In genomic region chr11:2306971-2307732, GRCh38 we compare ENCODE assay signal across 15 cellular contexts. TPM values are rescaled to one million over a fixed set of nuclear protein-coding genes. Genes with fewer than 3 reads are reported as not detected.
DNase-seq lines count a peak whose midpoint lies in the region; TF ChIP-seq lines count a peak whose summit lies in the region.
"Had no signal": no experiment of that assay in that cellular context is flagged by ENCODE, and none has a peak within 500 bp of the region (broad histone marks: within the 10 kb centered on the region; RNA-seq: fewer than 3 reads in every experiment).

No MANE protein-coding gene starts in this region.

- POLR2A ChIA-PET in CD8-positive, alpha-beta memory T cell (lab: Charles Lee), result interaction anchor here (2.2 to 3.5 kb wide), 2 partner anchors 70 to 94 kb away, joined by 9 to 19 read pairs; partner anchors contain the start of genes CD81 and TSSC4

- no peak for DNase-seq in CD8-positive, alpha-beta memory T cell
- DNase-seq in NT2/D1 (ENCODE audit: low read depth, low spot score) (no peak), esophagus squamous epithelium (lab: John Stamatoyannopoulos, UW) (no peak), posterior vena cava (ENCODE audit: low spot score) (peak; percentile 76), T-helper 1 cell (no peak), NCI-H2171 treated with DMSO at 0.1 percent for 48 hours (lab: John Stamatoyannopoulos, UW) (no peak), iPS-NIHi7 (ENCODE audit: extremely low spot score) (no peak), cerebellar cortex (ENCODE audit: low spot score) (no peak)
- DNase-seq: activated naive CD4-positive, alpha-beta T cell treated with Interleukin-2 at 50 U/mL for 16 hours; DMS153; stimulated activated CD4-positive, alpha-beta T cell treated with anti-CD3 and anti-CD28 coated beads, Interleukin-4, amount 100 ng/mL, for 4 hours; T1000 had no signal

- intact Hi-C loops in esophagus squamous epithelium (cut with DNase I) (no loop called here), posterior vena cava (cut with DNase I) (loop anchor here (10.0 kb wide), 3 partner anchors 112 to 588 kb away; partner anchors contain the start of gene CDKN1C (in 1 of the 2))

- peaks cover 22 to 56% (median 30%) of the 10 kb centered on the region in 3 donors for H3K4me1 Mint-ChIP-seq in CD8-positive, alpha-beta memory T cell

- no peaks in the 10 kb centered on the region for H3K27me3 ChIP-seq in CD8-positive, alpha-beta memory T cell (ENCODE audit: insufficient read depth, low read length, poor library complexity, severe bottlenecking)
- no peaks in the 10 kb centered on the region for H3K27me3 ChIP-seq in NT2/D1 (ENCODE audit: insufficient read depth, insufficient read length)
- H3K27me3 ChIP-seq in esophagus squamous epithelium, result no peaks in the 10 kb centered on the region

- no peaks in the 10 kb centered on the region for H3K9me3 ChIP-seq in CD8-positive, alpha-beta memory T cell (ENCODE audit: low read length)
- H3K9me3 ChIP-seq in NT2/D1 (ENCODE audit: insufficient read depth, low read length) (no peaks in the 10 kb centered on the region), esophagus squamous epithelium (no peaks in the 10 kb centered on the region)
- H3K9me3 ChIP-seq: mucosa of descending colon had no signal

- TF ChIP-seq POLR2A in esophagus squamous epithelium (IDR thresholded peaks at IDR 0.05), result no peak

- no peaks in the 10 kb centered on the region for H3K36me3 ChIP-seq in CD8-positive, alpha-beta memory T cell (ENCODE audit: insufficient read depth, low read length)
- H3K36me3 ChIP-seq in NT2/D1 (ENCODE audit: insufficient read depth, insufficient read length, low read length), result no peaks in the 10 kb centered on the region
- no peaks in the 10 kb centered on the region for H3K36me3 ChIP-seq in esophagus squamous epithelium

- CTCF ChIA-PET in CD8-positive, alpha-beta memory T cell (lab: Charles Lee), result interaction anchor here (0.9 to 9.7 kb wide), 9 partner anchors 37 to 121 kb away, joined by 3 to 317 read pairs (median 5); partner anchors contain the start of genes ASCL2, CD81 and TSSC4

- peaks cover 0 to 2% (median 0%) of the 10 kb centered on the region in 3 donors for H3K36me3 Mint-ChIP-seq in CD8-positive, alpha-beta memory T cell

- H3K27ac Mint-ChIP-seq in CD8-positive, alpha-beta memory T cell, result peak overlapping the region in 5 of 8 donors; percentile 27 to 97 (median 46)

- TF ChIP-seq CTCF in esophagus squamous epithelium (IDR thresholded peaks at IDR 0.05), result no peak

- H3K4me3 ChIP-seq in CD8-positive, alpha-beta memory T cell (ENCODE audit: low read length), result no peak overlapping the region
- H3K4me3 ChIP-seq in NT2/D1 (ENCODE audit: insufficient read length, low read depth) (no peak overlapping the region), esophagus squamous epithelium (no peak overlapping the region)
- H3K4me3 ChIP-seq: mucosa of descending colon had no signal

- no peak overlapping the region for H3K27ac ChIP-seq in CD8-positive, alpha-beta memory T cell (ENCODE audit: low read depth, low read length)
- peak overlapping the region; percentile 34 to 89 (median 78) for H3K27ac ChIP-seq in esophagus squamous epithelium

- H3K9me3 Mint-ChIP-seq in CD8-positive, alpha-beta memory T cell, result no peaks in the 10 kb centered on the region

- peak overlapping the region in 2 of 7 donors; percentile 1 to 19 for H3K4me3 Mint-ChIP-seq in CD8-positive, alpha-beta memory T cell

- WGBS in esophagus squamous epithelium, 2 donors, result 0 to 39% methylated on average over 2 to 6 of the region's 23 CpGs

- H3K4me1 ChIP-seq in CD8-positive, alpha-beta memory T cell (ENCODE audit: insufficient read depth, low read length), result peaks cover 47% of the 10 kb centered on the region
- H3K4me1 ChIP-seq in NT2/D1 (ENCODE audit: insufficient read depth, insufficient read length), result peaks cover 27% of the 10 kb centered on the region
- peaks cover 33 to 69% (median 45%) of the 10 kb centered on the region in 3 donors for H3K4me1 ChIP-seq in esophagus squamous epithelium

- no peaks in the 10 kb centered on the region for H3K27me3 Mint-ChIP-seq in CD8-positive, alpha-beta memory T cell

- H3K9ac ChIP-seq in NT2/D1 (ENCODE audit: insufficient read length, low read depth), result peak overlapping the region; percentile 33

RNA-seq across cellular contexts. Expression of gene TSPAN32, which starts 5.3 kb away (rescaled TPM):
- total RNA-seq in CD8-positive, alpha-beta memory T cell, result 1 to 10 TPM; 6.6 to 7.4 TPM
- 68.5 TPM for polyA plus RNA-seq in CD8-positive, alpha-beta memory T cell
- total RNA-seq in esophagus squamous epithelium, result 1 to 10 TPM in 1 of 4 donors, not detected in 3; 2.5 TPM
- 1 to 10 TPM in 1 of 2 donors, under 1 TPM in 1; 0.76 to 3.6 TPM for total RNA-seq in posterior vena cava
- total RNA-seq: NCI-H460 had no signal

RNA-seq across cellular contexts. Expression of gene C11orf21, which starts 5.4 kb away (rescaled TPM):
- total RNA-seq in CD8-positive, alpha-beta memory T cell, result 1 to 10 TPM; 8.8 to 9.4 TPM
- 30.1 TPM for polyA plus RNA-seq in CD8-positive, alpha-beta memory T cell
- total RNA-seq in esophagus squamous epithelium, result under 1 TPM in 3 of 4 donors, not detected in 1; 0.30 to 0.94 (median 0.76) TPM
- 1 to 10 TPM; 1.3 to 1.8 TPM for total RNA-seq in posterior vena cava
- total RNA-seq: NCI-H460 had no signal

RNA-seq across cellular contexts. Expression of gene ASCL2, which starts 36.8 kb away (rescaled TPM):
- under 1 TPM; 0.22 to 0.55 TPM for total RNA-seq in CD8-positive, alpha-beta memory T cell
- polyA plus RNA-seq in CD8-positive, alpha-beta memory T cell, result 8.9 TPM
- total RNA-seq in esophagus squamous epithelium (1 to 10 TPM in 3 of 4 donors, under 1 TPM in 1; 0.67 to 5.1 (median 2.3) TPM), posterior vena cava (under 1 TPM; 0.43 to 0.69 TPM)
- total RNA-seq: HT1080, NCI-H460 had no signal
